19 cellular contexts compared by ENCODE assay signal in the genomic region with DNA sequence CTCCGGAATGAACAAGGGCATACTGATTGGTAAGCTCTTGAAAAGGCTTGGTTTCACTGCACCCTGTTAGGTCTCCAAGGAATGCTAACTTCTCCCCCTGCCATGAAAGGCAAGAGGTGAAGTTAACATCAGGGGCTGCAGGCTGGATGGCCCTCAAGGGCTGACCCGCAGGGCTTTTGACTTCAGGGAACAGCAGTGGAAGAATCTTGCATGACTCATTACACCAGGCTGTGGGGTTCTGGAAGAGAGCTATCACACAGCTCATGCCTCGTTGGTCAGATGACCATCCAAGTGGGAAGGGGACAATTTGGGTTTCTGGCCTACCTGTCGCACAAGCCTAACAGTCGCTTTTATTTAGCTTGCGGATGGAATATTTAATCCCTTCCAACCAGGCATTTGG.
"Had no signal": no experiment of that assay in that cellular context is flagged by ENCODE, and none has a peak within 500 bp of the region (broad histone marks: within the 10 kb centered on the region; RNA-seq: fewer than 3 reads in every experiment).

No MANE protein-coding gene starts in this region.

- H3K27me3 ChIP-seq: esophagus squamous epithelium, gastroesophageal sphincter, upper lobe of right lung had no signal

- H3K27ac ChIP-seq: coronary artery, esophagus squamous epithelium, gastroesophageal sphincter, heart left ventricle, upper lobe of right lung had no signal

- H3K4me3 ChIP-seq: coronary artery, esophagus squamous epithelium, gastroesophageal sphincter, heart left ventricle, lung, upper lobe of right lung had no signal

- H3K4me1 ChIP-seq: gastroesophageal sphincter, upper lobe of right lung had no signal

- H3K9me3 ChIP-seq: gastroesophageal sphincter, heart left ventricle, upper lobe of right lung had no signal

- H3K36me3 ChIP-seq: esophagus squamous epithelium, gastroesophageal sphincter, heart left ventricle, upper lobe of right lung had no signal

- DNase-seq: activated B cell treated with CpG ODN at 0.5 μM for 24 hours; activated CD4-positive, alpha-beta T cell treated with anti-CD3 and anti-CD28 coated beads for 36 hours; activated CD4-positive, alpha-beta T cell treated with anti-CD3 and anti-CD28 coated beads, Interleukin-2, amount 50 U/mL, for 48 hours; activated CD8-positive, alpha-beta memory T cell treated with anti-CD3 and anti-CD28 coated beads, Interleukin-2, amount 50 U/mL, for 48 hours; activated naive CD4-positive, alpha-beta T cell; activated T-cell treated with anti-CD3 and anti-CD28 coated beads, Interleukin-2, amount 50 U/mL, for 4 hours; cerebellar nuclear complex; endodermal cell; esophagus squamous epithelium; heart left ventricle; kidney; natural killer cell; stimulated activated CD4-positive, alpha-beta T cell treated with anti-CD3 and anti-CD28 coated beads, Interleukin-4, amount 100 ng/mL, for 24 hours; stimulated activated naive CD8-positive, alpha-beta T cell treated with anti-CD3 and anti-CD28 coated beads, Interleukin-15, Interleukin-2, amounts not matched to agents 100 U/mL and 50 U/mL, for 24 hours; T-helper 9 cell; upper lobe of right lung had no signal
